14 cellular contexts compared by ENCODE assay signal in the genomic region with DNA sequence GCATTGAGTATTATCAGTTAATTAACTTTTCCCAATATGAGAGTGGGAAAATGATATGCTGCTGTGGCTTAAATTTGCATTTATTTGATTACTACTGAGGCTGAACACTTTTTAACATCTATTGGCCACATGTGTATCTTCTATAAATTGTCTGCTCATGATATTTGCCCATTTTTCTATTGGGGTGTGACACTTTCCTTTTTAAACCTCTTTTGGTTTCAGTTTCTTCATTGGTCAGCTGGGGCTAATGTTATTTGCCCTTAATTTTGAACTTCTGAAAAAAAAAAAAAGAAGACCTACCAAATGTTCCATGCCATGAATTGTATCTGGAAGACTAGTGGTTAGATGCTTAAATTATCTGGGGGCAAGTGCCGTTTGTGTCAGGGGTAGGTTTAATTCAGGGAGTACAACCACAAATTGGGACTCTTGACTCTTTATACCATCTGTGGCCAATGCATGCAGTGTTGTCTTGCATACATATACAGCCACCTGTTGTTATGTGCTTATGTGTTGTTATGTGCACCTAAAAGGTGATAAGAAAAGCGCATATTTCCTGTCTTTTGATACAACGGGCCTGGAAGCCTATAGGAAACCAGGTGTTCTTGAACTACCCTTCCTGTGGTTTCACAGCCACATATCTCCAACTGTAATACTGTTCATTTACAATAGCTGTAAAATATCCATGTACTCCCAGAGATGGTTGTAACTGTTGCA. TPM values are rescaled to one million over a fixed set of nuclear protein-coding genes. Genes with fewer than 3 reads are reported as not detected.
DNase-seq lines count a peak whose midpoint lies in the region; ATAC-seq, FAIRE-seq and TF ChIP-seq lines count a peak whose summit lies in the region.
"Had no signal": no experiment of that assay in that cellular context is flagged by ENCODE, and none has a peak within 500 bp of the region (broad histone marks: within the 10 kb centered on the region; RNA-seq: fewer than 3 reads in every experiment).

No MANE protein-coding gene starts in this region.

- DNase-seq in bronchial epithelial cell (ENCODE audit: low read depth) (no peak), NCI-H510A treated with DMSO at 0.1 percent for 48 hours (lab: John Stamatoyannopoulos, UW) (no peak), left ventricle myocardium superior (no peak)
- DNase-seq: activated CD4-positive, CD25-positive, alpha-beta regulatory T cell treated with anti-CD3 and anti-CD28 coated beads, Interleukin-2, amount 50 U/mL, for 72 hours; anterior cingulate cortex; DMS53; hypothalamus; MV-4-11; NCI-H526; upper lobe of right lung had no signal

- peak; percentile 28 for FAIRE-seq in bronchial epithelial cell (lab: Jason Lieb, UNC)

- H3K27me3 ChIP-seq in bronchial epithelial cell (ENCODE audit: control insufficient read depth, insufficient read depth, low read length) = no peaks in the 10 kb centered on the region
- H3K27me3 ChIP-seq: upper lobe of right lung had no signal

- no peaks in the 10 kb centered on the region for H3K36me3 ChIP-seq in bronchial epithelial cell (ENCODE audit: control insufficient read depth, insufficient read depth, low read length)
- H3K36me3 ChIP-seq: upper lobe of right lung had no signal

- no peak overlapping the region for H3K4me3 ChIP-seq in bronchial epithelial cell (ENCODE audit: low read depth, low read length)
- H3K4me3 ChIP-seq: upper lobe of right lung had no signal

- ATAC-seq in GM18861 (IDR thresholded peaks at IDR 0.05; ENCODE audit: unreplicated experiment) (peak; percentile 65), GM21423 (IDR thresholded peaks at IDR 0.05; ENCODE audit: unreplicated experiment) (peak; percentile 66), HG03378 (IDR thresholded peaks at IDR 0.05; ENCODE audit: unreplicated experiment) (peak; percentile 68), GM18870 (IDR thresholded peaks at IDR 0.05; ENCODE audit: unreplicated experiment) (no peak), left ventricle myocardium superior (no peak)
- ATAC-seq: upper lobe of right lung had no signal

- intact Hi-C loops in left ventricle myocardium superior (cut with micrococcal nuclease) = no loop called here

- no peak for TF ChIP-seq CTCF in bronchial epithelial cell (IDR thresholded peaks at IDR 0.05; ENCODE audit: insufficient read depth, low read length, severe bottlenecking)

RNA-seq across cellular contexts. Expression of gene SH2D1A, which starts 48.9 kb away (rescaled TPM):
- not detected in 2 replicates for total RNA-seq in bronchial epithelial cell
- 0.10 TPM for total RNA-seq in left ventricle myocardium superior

Comparison
In these comparisons a context has a peak if more than half of its experiments do, and no peak if none do; other contexts are left out.
1. ATAC-seq: peak in GM18861 (single experiment), GM21423 (single experiment) and HG03378 (single experiment); none in GM18870 (single experiment) and left ventricle myocardium superior (single experiment).